In the genomic region with DNA sequence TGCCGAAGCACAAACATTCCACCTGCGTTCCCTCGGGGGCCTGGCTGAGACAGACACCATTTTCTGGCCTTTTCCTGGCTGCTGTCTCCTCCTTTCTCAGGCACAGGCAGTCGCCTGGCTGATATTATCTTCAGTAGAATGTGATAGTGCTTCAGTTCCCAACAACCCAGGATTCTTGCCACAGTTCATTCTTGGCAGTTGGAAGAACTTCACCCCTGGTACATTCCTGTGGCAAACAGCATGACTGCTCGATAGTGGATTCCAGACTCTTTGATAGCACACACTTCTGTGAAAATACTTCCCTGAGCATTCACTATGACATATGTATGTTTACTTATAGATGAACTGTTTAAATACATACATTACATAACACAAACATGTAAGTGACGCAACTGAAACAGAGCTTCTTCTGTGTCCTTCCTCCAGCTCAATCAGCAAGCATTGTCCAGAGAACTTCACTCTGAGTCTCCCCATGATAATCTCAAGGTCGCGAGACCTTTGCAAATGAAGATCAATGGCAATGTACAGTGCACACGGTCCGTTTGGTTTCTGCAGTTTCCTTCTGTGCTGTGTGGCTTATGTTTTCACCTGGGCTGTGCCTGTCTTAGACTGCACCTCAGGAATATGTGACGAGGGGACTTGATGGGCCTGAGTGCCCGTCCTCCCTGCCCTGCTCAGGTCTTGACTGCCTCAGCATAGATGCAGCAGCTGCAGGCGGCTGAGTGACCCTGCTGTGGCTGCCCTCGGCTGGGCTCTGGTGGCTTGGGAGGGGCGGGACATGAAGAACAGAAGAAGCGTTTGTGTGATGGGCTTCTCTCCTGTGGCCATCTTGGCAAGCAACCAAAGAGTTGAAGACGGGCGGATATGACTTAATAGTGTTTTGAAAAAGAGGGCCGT, we compare ENCODE assay signal across 1 cellular context.
TF ChIP-seq lines count a peak whose summit lies in the region.

No MANE protein-coding gene starts in this region.

TF ChIP-seq in HepG2, 621 proteins besides CTCF, POLR2A, EP300 and RAD21 (continues in another document):
- TF ChIP-seq ZNF777 (CRISPR knock-in tag; IDR thresholded peaks at IDR 0.05) (no peak), ZFP62 (CRISPR knock-in tag; IDR thresholded peaks at IDR 0.05) (no peak), MAF1 (CRISPR knock-in tag; IDR thresholded peaks at IDR 0.05; ENCODE audit: borderline replicate concordance) (no peak), POLR2AphosphoS5 (IDR thresholded peaks at IDR 0.05; ENCODE audit: low read depth, low read length) (peak; percentile 40), FOXC1 (CRISPR knock-in tag; IDR thresholded peaks at IDR 0.05; ENCODE audit: borderline replicate concordance) (no peak), RARG (CRISPR knock-in tag; IDR thresholded peaks at IDR 0.05; ENCODE audit: low read depth) (no peak), ZNF143 (CRISPR knock-in tag; IDR thresholded peaks at IDR 0.05) (no peak), ZNF496 (CRISPR knock-in tag; IDR thresholded peaks at IDR 0.05; ENCODE audit: insufficient replicate concordance) (no peak), ZNF280D (CRISPR knock-in tag; IDR thresholded peaks at IDR 0.05) (no peak; the same call in 1 of the 2 replicates), ZNF564 (CRISPR knock-in tag; IDR thresholded peaks at IDR 0.05) (0 out of 2 replicates have a peak, but pooled peaks have one; percentile 3), KLF13 (CRISPR knock-in tag; IDR thresholded peaks at IDR 0.05) (no peak), ZNF570 (CRISPR knock-in tag; IDR thresholded peaks at IDR 0.05; ENCODE audit: borderline replicate concordance) (no peak), HMGA1 (CRISPR knock-in tag; conservative IDR thresholded peaks at IDR 0.05) (no peak), NKX3-1 (CRISPR knock-in tag; IDR thresholded peaks at IDR 0.05) (no peak), SCMH1 (CRISPR knock-in tag; IDR thresholded peaks at IDR 0.05; ENCODE audit: borderline replicate concordance) (no peak), ZNF142 (CRISPR knock-in tag; IDR thresholded peaks at IDR 0.05) (no peak), PAX8 (CRISPR knock-in tag; IDR thresholded peaks at IDR 0.05; ENCODE audit: borderline replicate concordance) (0 out of 2 replicates have a peak, but pooled peaks have one; percentile 32), RAD51 (IDR thresholded peaks at IDR 0.05; ENCODE audit: borderline replicate concordance) (no peak), AGO2 (optimal IDR thresholded peaks at IDR 0.05; ENCODE audit: low read depth, low read length) (peak; percentile 5), NR2C2 (CRISPR knock-in tag; IDR thresholded peaks at IDR 0.05; ENCODE audit: borderline replicate concordance) (peak; percentile 39; the same call in 1 of the 2 replicates), PAWR (CRISPR knock-in tag; IDR thresholded peaks at IDR 0.05; ENCODE audit: borderline replicate concordance) (no peak), ZNF292 (CRISPR knock-in tag; IDR thresholded peaks at IDR 0.05; ENCODE audit: borderline replicate concordance, low read depth) (peak; percentile 58; the same call in 1 of the 2 replicates), ZBTB3 (CRISPR knock-in tag; IDR thresholded peaks at IDR 0.05; ENCODE audit: borderline replicate concordance, low read depth) (peak; percentile 52; the same call in 1 of the 2 replicates), ZNF12 (CRISPR knock-in tag; IDR thresholded peaks at IDR 0.05) (no peak), ZNF644 (CRISPR knock-in tag; IDR thresholded peaks at IDR 0.05; ENCODE audit: low read depth) (no peak), ZNF841 (CRISPR knock-in tag; IDR thresholded peaks at IDR 0.05; ENCODE audit: borderline replicate concordance) (no peak), ZNF556 (CRISPR knock-in tag; IDR thresholded peaks at IDR 0.05; ENCODE audit: borderline replicate concordance) (peak; percentile 74; the same call in 1 of the 2 replicates), NFE2L2 (IDR thresholded peaks at IDR 0.05; ENCODE audit: low read length) (no peak), WIZ (CRISPR knock-in tag; IDR thresholded peaks at IDR 0.05) (no peak), RARA (CRISPR knock-in tag; IDR thresholded peaks at IDR 0.05) (peak; percentile 88), KAT7 (CRISPR knock-in tag; IDR thresholded peaks at IDR 0.05; ENCODE audit: borderline replicate concordance) (peak; percentile 48; the same call in 1 of the 2 replicates), SP1 (IDR thresholded peaks at IDR 0.05) (no peak), SP1 (CRISPR knock-in tag; IDR thresholded peaks at IDR 0.05) (0 out of 2 replicates have a peak, but pooled peaks have one; percentile 4), CCDC6 (CRISPR knock-in tag; IDR thresholded peaks at IDR 0.05) (0 out of 2 replicates have a peak, but pooled peaks have one; percentile 10), ZNF160 (CRISPR knock-in tag; IDR thresholded peaks at IDR 0.05) (0 out of 2 replicates have a peak, but pooled peaks have one; percentile 45), ZNF335 (CRISPR knock-in tag; IDR thresholded peaks at IDR 0.05) (no peak), ZKSCAN1 (IDR thresholded peaks at IDR 0.05; ENCODE audit: low read length) (no peak), RBAK (CRISPR knock-in tag; IDR thresholded peaks at IDR 0.05) (no peak), TBL1XR1 (IDR thresholded peaks at IDR 0.05; ENCODE audit: borderline replicate concordance, low read length, partially characterized antibody) (peak; percentile 84), ZNF205 (CRISPR knock-in tag; IDR thresholded peaks at IDR 0.05) (no peak), ZNF224 (CRISPR knock-in tag; IDR thresholded peaks at IDR 0.05) (no peak), ZNF317 (CRISPR knock-in tag; IDR thresholded peaks at IDR 0.05) (0 out of 2 replicates have a peak, but pooled peaks have one; percentile 45), MIER2 (CRISPR knock-in tag; IDR thresholded peaks at IDR 0.05) (peak; percentile 39; the same call in 1 of the 2 replicates), MTF1 (CRISPR knock-in tag; IDR thresholded peaks at IDR 0.05) (peak; percentile 94), ZFY (CRISPR knock-in tag; IDR thresholded peaks at IDR 0.05) (no peak), ZNF180 (CRISPR knock-in tag; IDR thresholded peaks at IDR 0.05; ENCODE audit: borderline replicate concordance, low read depth) (no peak), ZFAT (CRISPR knock-in tag; conservative IDR thresholded peaks at IDR 0.05) (no peak), ESRRA (CRISPR knock-in tag; IDR thresholded peaks at IDR 0.05; ENCODE audit: low read depth) (peak; percentile 73; the same call in 1 of the 2 replicates)
- TF ChIP-seq, protein P1, sequence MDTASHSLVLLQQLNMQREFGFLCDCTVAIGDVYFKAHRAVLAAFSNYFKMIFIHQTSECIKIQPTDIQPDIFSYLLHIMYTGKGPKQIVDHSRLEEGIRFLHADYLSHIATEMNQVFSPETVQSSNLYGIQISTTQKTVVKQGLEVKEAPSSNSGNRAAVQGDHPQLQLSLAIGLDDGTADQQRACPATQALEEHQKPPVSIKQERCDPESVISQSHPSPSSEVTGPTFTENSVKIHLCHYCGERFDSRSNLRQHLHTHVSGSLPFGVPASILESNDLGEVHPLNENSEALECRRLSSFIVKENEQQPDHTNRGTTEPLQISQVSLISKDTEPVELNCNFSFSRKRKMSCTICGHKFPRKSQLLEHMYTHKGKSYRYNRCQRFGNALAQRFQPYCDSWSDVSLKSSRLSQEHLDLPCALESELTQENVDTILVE (CRISPR knock-in tag; IDR thresholded peaks at IDR 0.05), result no peak
- TF ChIP-seq, protein P2, sequence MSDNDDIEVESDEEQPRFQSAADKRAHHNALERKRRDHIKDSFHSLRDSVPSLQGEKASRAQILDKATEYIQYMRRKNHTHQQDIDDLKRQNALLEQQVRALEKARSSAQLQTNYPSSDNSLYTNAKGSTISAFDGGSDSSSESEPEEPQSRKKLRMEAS (IDR thresholded peaks at IDR 0.05), result peak; percentile 49
- TF ChIP-seq, protein P3, sequence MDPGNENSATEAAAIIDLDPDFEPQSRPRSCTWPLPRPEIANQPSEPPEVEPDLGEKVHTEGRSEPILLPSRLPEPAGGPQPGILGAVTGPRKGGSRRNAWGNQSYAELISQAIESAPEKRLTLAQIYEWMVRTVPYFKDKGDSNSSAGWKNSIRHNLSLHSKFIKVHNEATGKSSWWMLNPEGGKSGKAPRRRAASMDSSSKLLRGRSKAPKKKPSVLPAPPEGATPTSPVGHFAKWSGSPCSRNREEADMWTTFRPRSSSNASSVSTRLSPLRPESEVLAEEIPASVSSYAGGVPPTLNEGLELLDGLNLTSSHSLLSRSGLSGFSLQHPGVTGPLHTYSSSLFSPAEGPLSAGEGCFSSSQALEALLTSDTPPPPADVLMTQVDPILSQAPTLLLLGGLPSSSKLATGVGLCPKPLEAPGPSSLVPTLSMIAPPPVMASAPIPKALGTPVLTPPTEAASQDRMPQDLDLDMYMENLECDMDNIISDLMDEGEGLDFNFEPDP (CRISPR knock-in tag; conservative IDR thresholded peaks at IDR 0.05), result no peak
- TF ChIP-seq, protein P4, sequence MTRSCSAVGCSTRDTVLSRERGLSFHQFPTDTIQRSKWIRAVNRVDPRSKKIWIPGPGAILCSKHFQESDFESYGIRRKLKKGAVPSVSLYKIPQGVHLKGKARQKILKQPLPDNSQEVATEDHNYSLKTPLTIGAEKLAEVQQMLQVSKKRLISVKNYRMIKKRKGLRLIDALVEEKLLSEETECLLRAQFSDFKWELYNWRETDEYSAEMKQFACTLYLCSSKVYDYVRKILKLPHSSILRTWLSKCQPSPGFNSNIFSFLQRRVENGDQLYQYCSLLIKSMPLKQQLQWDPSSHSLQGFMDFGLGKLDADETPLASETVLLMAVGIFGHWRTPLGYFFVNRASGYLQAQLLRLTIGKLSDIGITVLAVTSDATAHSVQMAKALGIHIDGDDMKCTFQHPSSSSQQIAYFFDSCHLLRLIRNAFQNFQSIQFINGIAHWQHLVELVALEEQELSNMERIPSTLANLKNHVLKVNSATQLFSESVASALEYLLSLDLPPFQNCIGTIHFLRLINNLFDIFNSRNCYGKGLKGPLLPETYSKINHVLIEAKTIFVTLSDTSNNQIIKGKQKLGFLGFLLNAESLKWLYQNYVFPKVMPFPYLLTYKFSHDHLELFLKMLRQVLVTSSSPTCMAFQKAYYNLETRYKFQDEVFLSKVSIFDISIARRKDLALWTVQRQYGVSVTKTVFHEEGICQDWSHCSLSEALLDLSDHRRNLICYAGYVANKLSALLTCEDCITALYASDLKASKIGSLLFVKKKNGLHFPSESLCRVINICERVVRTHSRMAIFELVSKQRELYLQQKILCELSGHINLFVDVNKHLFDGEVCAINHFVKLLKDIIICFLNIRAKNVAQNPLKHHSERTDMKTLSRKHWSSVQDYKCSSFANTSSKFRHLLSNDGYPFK (CRISPR knock-in tag; IDR thresholded peaks at IDR 0.05; ENCODE audit: borderline replicate concordance), result no peak; the same call in 1 of the 2 replicates
